In genomic region chr6:157977176-157977804, GRCh38 we compare ENCODE assay signal across 22 cellular contexts. TPM values are rescaled to one million over a fixed set of nuclear protein-coding genes. Genes with fewer than 3 reads are reported as not detected.
A peak's percentile ranks its signal among the peaks of the same experiment; 100 is the strongest.
DNase-seq lines count a peak whose midpoint lies in the region; ATAC-seq and TF ChIP-seq lines count a peak whose summit lies in the region.
"Had no signal": no experiment of that assay in that cellular context is flagged by ENCODE, and none has a peak within 500 bp of the region (broad histone marks: within the 10 kb centered on the region; RNA-seq: fewer than 3 reads in every experiment).

No MANE protein-coding gene starts in this region.

- dilution Hi-C loops in IMR-90 (cut with HindIII; ENCODE audit: low sequenced_read_pairs, unreplicated experiment): no loop called here

- H3K36me3 Mint-ChIP-seq in Calu3 (ENCODE audit: insufficient read depth, unreplicated experiment) (peaks cover 25% of the 10 kb centered on the region), endodermal cell (ENCODE audit: low read depth) (no peaks in the 10 kb centered on the region)

- no peak for TF ChIP-seq CTCF in Calu3 (IDR thresholded peaks at IDR 0.05; ENCODE audit: unreplicated experiment)
- TF ChIP-seq CTCF in IMR-90 (conservative IDR thresholded peaks at IDR 0.05; ENCODE audit: low read depth, low read length): no peak
- no peak for TF ChIP-seq CTCF in endodermal cell (conservative IDR thresholded peaks at IDR 0.05)
- TF ChIP-seq CTCF in sigmoid colon (IDR thresholded peaks at IDR 0.05): no peak
- no peak for TF ChIP-seq CTCF in A673 (conservative IDR thresholded peaks at IDR 0.05; ENCODE audit: low read depth, low read length)

- H3K27me3 Mint-ChIP-seq in Calu3 (ENCODE audit: unreplicated experiment) (peaks cover 19% of the 10 kb centered on the region), endodermal cell (ENCODE audit: insufficient read depth) (peaks cover 45% of the 10 kb centered on the region)
- H3K27me3 Mint-ChIP-seq: CD4-positive, alpha-beta T cell had no signal

- H3K4me2 ChIP-seq in IMR-90 (ENCODE audit: low read depth, low read length): no peak overlapping the region
- H3K4me2 ChIP-seq: BLaER1 had no signal

- H3K27ac Mint-ChIP-seq in Calu3 (ENCODE audit: unreplicated experiment): peak overlapping the region; percentile 2
- no peak overlapping the region for H3K27ac Mint-ChIP-seq in endodermal cell
- H3K27ac Mint-ChIP-seq: CD4-positive, alpha-beta T cell had no signal

- BruUV-seq in Calu3 (replicated peaks; lab: Mats Ljungman, UMichigan) (no TSS peak), IMR-90 (replicated peaks; lab: Mats Ljungman, UMichigan) (no TSS peak), A673 (replicated peaks; lab: Mats Ljungman, UMichigan) (no TSS peak)

- no peak for ATAC-seq in IMR-90 (ENCODE audit: low read depth)
- ATAC-seq: SK-N-SH treated with all-trans-retinoic acid at 6 μM for 48 hours had no signal

- TF ChIP-seq EP300 in sigmoid colon (IDR thresholded peaks at IDR 0.05): no peak

- H3K9me3 Mint-ChIP-seq in Calu3 (ENCODE audit: low read depth, unreplicated experiment) (no peaks in the 10 kb centered on the region), endodermal cell (no peaks in the 10 kb centered on the region)
- H3K9me3 Mint-ChIP-seq: CD4-positive, alpha-beta T cell had no signal

- no peak overlapping the region for H3K18ac ChIP-seq in IMR-90 (ENCODE audit: low read depth, low read length)

- H4K20me1 ChIP-seq in IMR-90 (ENCODE audit: insufficient read depth, low read length): peaks cover 1% of the 10 kb centered on the region; the same call in 1 of the 2 replicates
- H4K20me1 ChIP-seq: BLaER1 had no signal

- 0 out of 2 replicates have a peak overlapping the region, but pooled peaks have one; percentile 1 for H3K4ac ChIP-seq in IMR-90 (ENCODE audit: low read depth, low read length)

- no peak overlapping the region for H3K23ac ChIP-seq in IMR-90 (ENCODE audit: low read depth, low read length)

- no peak overlapping the region for H3K14ac ChIP-seq in IMR-90 (replicated peaks; ENCODE audit: low read depth, low read length)

- H3K4me1 ChIP-seq in IMR-90 (ENCODE audit: control insufficient read depth, insufficient read depth, low read length): peaks cover 6% of the 10 kb centered on the region
- H3K4me1 ChIP-seq in endodermal cell (ENCODE audit: control insufficient read depth, insufficient read depth, low read length): no peaks in the 10 kb centered on the region
- H3K4me1 ChIP-seq in sigmoid colon: peaks cover 0 to 8% (median 5%) of the 10 kb centered on the region in 4 donors
- H3K4me1 ChIP-seq in A673 (ENCODE audit: insufficient read depth, low read length, poor library complexity, severe bottlenecking): no peaks in the 10 kb centered on the region

- H3K4me3 ChIP-seq in IMR-90 (ENCODE audit: insufficient read depth, low read depth, low read length) (no peak overlapping the region), endodermal cell (ENCODE audit: low read length) (no peak overlapping the region), sigmoid colon (no peak overlapping the region), A673 (ENCODE audit: low read depth, low read length, poor library complexity, severe bottlenecking) (no peak overlapping the region)
- H3K4me3 ChIP-seq: BLaER1, Peyer's patch had no signal

- no peak overlapping the region for H3K27ac ChIP-seq in IMR-90 (ENCODE audit: insufficient read depth, low read length)
- H3K27ac ChIP-seq in endodermal cell (ENCODE audit: low read depth, low read length): no peak overlapping the region
- H3K27ac ChIP-seq in sigmoid colon: no peak overlapping the region
- no peak overlapping the region for H3K27ac ChIP-seq in A673 (ENCODE audit: low read depth, low read length, poor library complexity, severe bottlenecking)
- H3K27ac ChIP-seq: BLaER1, Peyer's patch had no signal

- H2BK20ac ChIP-seq in IMR-90 (ENCODE audit: low read depth, low read length): no peak overlapping the region; the same call in 1 of the 2 replicates

- H3K27me3 ChIP-seq in IMR-90 (ENCODE audit: control insufficient read depth, insufficient read depth, low read length) (no peaks in the 10 kb centered on the region), endodermal cell (ENCODE audit: control insufficient read depth, insufficient read depth, low read length, poor library complexity, severe bottlenecking) (no peaks in the 10 kb centered on the region), sigmoid colon (no peaks in the 10 kb centered on the region), A673 (replicated peaks; ENCODE audit: insufficient read depth, low read depth, low read length, poor library complexity) (no peaks in the 10 kb centered on the region)
- H3K27me3 ChIP-seq: Peyer's patch had no signal

- H3K9me3 ChIP-seq in IMR-90 (ENCODE audit: control insufficient read depth, insufficient read depth, low read length): no peaks in the 10 kb centered on the region
- no peaks in the 10 kb centered on the region for H3K9me3 ChIP-seq in endodermal cell (ENCODE audit: control insufficient read depth, low read length)
- no peaks in the 10 kb centered on the region for H3K9me3 ChIP-seq in sigmoid colon
- no peaks in the 10 kb centered on the region for H3K9me3 ChIP-seq in A673 (ENCODE audit: low read depth, low read length, poor library complexity, severe bottlenecking)
- H3K9me3 ChIP-seq: BLaER1, Peyer's patch had no signal

- in situ Hi-C loops in IMR-90 (cut with MboI; ENCODE audit: low sequenced_read_pairs): no loop called here

- H4K91ac ChIP-seq in IMR-90 (ENCODE audit: insufficient read depth, low read depth, low read length): no peak overlapping the region

- no peak overlapping the region for H2BK5ac ChIP-seq in IMR-90 (ENCODE audit: low read depth, low read length, poor library complexity, severe bottlenecking)

- no peak overlapping the region for H4K5ac ChIP-seq in IMR-90 (ENCODE audit: low read depth, low read length)

- H3K4me3 Mint-ChIP-seq in Calu3 (ENCODE audit: low read depth, unreplicated experiment) (no peak overlapping the region), endodermal cell (no peak overlapping the region)
- H3K4me3 Mint-ChIP-seq: CD4-positive, alpha-beta T cell had no signal

- H3K9ac ChIP-seq in IMR-90 (ENCODE audit: low read depth, low read length) (no peak overlapping the region), endodermal cell (ENCODE audit: extremely low read depth, low read length, poor library complexity, severe bottlenecking) (no peak overlapping the region)
- H3K9ac ChIP-seq: BLaER1 had no signal

- H2AK9ac ChIP-seq in IMR-90 (replicated peaks; ENCODE audit: low read depth, low read length, poor library complexity): no peak overlapping the region

- peaks cover 8% of the 10 kb centered on the region for H3K9me1 ChIP-seq in IMR-90 (ENCODE audit: insufficient read depth, low read length)

- 95% methylated on average over 6 of the region's 10 CpGs; no CpG with 5 or more reads in 1 of the 2 experiments for WGBS in IMR-90 (ENCODE audit: extremely low coverage in 2 of 2, insufficient read length in 1 of 2), 2 experiments
- 92 to 98% methylated on average over 8 to 10 of the region's 10 CpGs for WGBS in endodermal cell (ENCODE audit: insufficient coverage in 1 of 2, insufficient read length in 1 of 2), 2 experiments
- WGBS in sigmoid colon, 2 donors: 90 to 93% methylated on average over 10 of the region's 10 CpGs

- no peak overlapping the region for H4K8ac ChIP-seq in IMR-90 (ENCODE audit: low read depth in 2 of 2, low read length in 2 of 2)

- intact Hi-C loops in Calu3 (cut with micrococcal nuclease; ENCODE audit: unreplicated experiment) (no loop called here), IMR-90 (cut with micrococcal nuclease) (no loop called here), sigmoid colon (cut with DNase I) (no loop called here), A673 (cut with micrococcal nuclease; ENCODE audit: unreplicated experiment) (no loop called here)

- H2AK5ac ChIP-seq in IMR-90 (ENCODE audit: low read depth, low read length): peak overlapping the region; percentile 12; the same call in 1 of the 2 replicates

- H3K79me1 ChIP-seq in IMR-90 (ENCODE audit: low read depth in 1 of 2, low read length in 2 of 2): peaks cover 1 to 2% of the 10 kb centered on the region in 2 experiments

- no peak for TF ChIP-seq POLR2A in IMR-90 (IDR thresholded peaks at IDR 0.05; ENCODE audit: low read depth, low read length)
- TF ChIP-seq POLR2A in sigmoid colon (IDR thresholded peaks at IDR 0.05): no peak

- DNase-seq in Calu3 (no peak), IMR-90 (no peak), endodermal cell (peak; percentile 44), sigmoid colon (peak; percentile 43), A673 (ENCODE audit: low spot score) (no peak), UCSD-AML1 (lab: John Stamatoyannopoulos, UW; ENCODE audit: unreplicated experiment) (no peak), A172 (ENCODE audit: low spot score) (no peak)
- DNase-seq: ACHN; CD4-positive, alpha-beta T cell; COR-L47; DMS 273 treated with DMSO at 0.1 percent for 48 hours; DMS79 treated with DMSO at 0.1 percent for 48 hours; KG1; NCI-H1092; NCI-H146; NCI-H2029; NCI-H2227 treated with DMSO at 0.1 percent for 48 hours; NCI-H510A treated with DMSO at 0.1 percent for 48 hours; NCI-H82; Peyer's patch had no signal

- H2BK15ac ChIP-seq in IMR-90 (ENCODE audit: low read depth, low read length): no peak overlapping the region

- H3K4me1 Mint-ChIP-seq in Calu3 (ENCODE audit: low read depth, unreplicated experiment): peaks cover 25% of the 10 kb centered on the region
- H3K4me1 Mint-ChIP-seq in endodermal cell: peaks cover 9% of the 10 kb centered on the region

- POLR2A ChIA-PET in IMR-90 (lab: Charles Lee; ENCODE audit: unreplicated experiment) (no interaction called here), A673 (lab: Charles Lee; ENCODE audit: low non-redundant PET) (no interaction called here)

- no peak overlapping the region for H3K56ac ChIP-seq in IMR-90 (ENCODE audit: extremely low read depth, insufficient read depth, low read length)

- H2BK120ac ChIP-seq in IMR-90 (ENCODE audit: low read depth, low read length): 0 out of 2 replicates have a peak overlapping the region, but pooled peaks have one; percentile 11

- CTCF ChIA-PET in Calu3 (lab: Charles Lee) (no interaction called here), IMR-90 (lab: Yijun Ruan, JAX) (no interaction called here), A673 (lab: Charles Lee) (no interaction called here)

- no peak for TF ChIP-seq RAD21 in IMR-90 (IDR thresholded peaks at IDR 0.05; ENCODE audit: low read length)

- H2AFZ ChIP-seq in IMR-90 (replicated peaks; ENCODE audit: low read length, poor library complexity): no peak overlapping the region

- H3K36me3 ChIP-seq in IMR-90 (ENCODE audit: control insufficient read depth, insufficient read depth, low read length) (no peaks in the 10 kb centered on the region), endodermal cell (ENCODE audit: control insufficient read depth, insufficient read depth, low read length) (no peaks in the 10 kb centered on the region), sigmoid colon (no peaks in the 10 kb centered on the region), A673 (ENCODE audit: insufficient read depth, low read length, poor library complexity, severe bottlenecking) (no peaks in the 10 kb centered on the region)
- H3K36me3 ChIP-seq: BLaER1, Peyer's patch had no signal

RNA-seq across cellular contexts. Expression of gene SYNJ2, which starts 4.4 kb away (rescaled TPM):
- 26.8 and 29.1 TPM in 2 replicates for total RNA-seq in Calu3 (2022)
- 43.3 and 45.2 TPM in 2 replicates for total RNA-seq in IMR-90 (2012; rRNA removed)
- polyA plus RNA-seq in IMR-90 (2012; rRNA removed): 40.8 and 45.6 TPM in 2 replicates
- 21.2 and 29.0 TPM in 2 replicates for polyA plus RNA-seq in IMR-90 (2012; cell fraction: cytosol; rRNA removed)
- 45.7 and 64.6 TPM in 2 replicates for polyA plus RNA-seq in IMR-90 (2012; cell fraction: nucleus; rRNA removed; ENCODE audit: low replicate concordance)
- 10 to 100 TPM; 21.2 to 32.8 TPM for total RNA-seq in endodermal cell
- 4.3 TPM for polyA plus RNA-seq in endodermal cell (2013, experiment 1 of 2)
- polyA plus RNA-seq in endodermal cell (2013, experiment 2 of 2): 4.7 TPM
- 10 to 100 TPM in 3 of 4 donors, 1 to 10 TPM in 1; 8.7 to 22.9 (median 12.3) TPM for total RNA-seq in sigmoid colon
- 10 to 100 TPM in 2 of 3 donors, 1 to 10 TPM in 1; 9.6 to 13.4 (median 12.9) TPM for polyA plus RNA-seq in sigmoid colon
- total RNA-seq in A673 (2021): 34.5 and 37.0 TPM in 2 replicates
- total RNA-seq in A172 (2014; rRNA removed; shearing (Covaris generic)): 34.0 and 53.7 TPM in 2 replicates

Comparison
In these comparisons a context has a peak if more than half of its experiments do, and no peak if none do; other contexts are left out.
1. DNase-seq: peak in endodermal cell (single experiment) and sigmoid colon (single experiment); none in Calu3 (single experiment), IMR-90 (single experiment), A673 (single experiment), UCSD-AML1 (single experiment) and A172 (single experiment).